In the genomic region with DNA sequence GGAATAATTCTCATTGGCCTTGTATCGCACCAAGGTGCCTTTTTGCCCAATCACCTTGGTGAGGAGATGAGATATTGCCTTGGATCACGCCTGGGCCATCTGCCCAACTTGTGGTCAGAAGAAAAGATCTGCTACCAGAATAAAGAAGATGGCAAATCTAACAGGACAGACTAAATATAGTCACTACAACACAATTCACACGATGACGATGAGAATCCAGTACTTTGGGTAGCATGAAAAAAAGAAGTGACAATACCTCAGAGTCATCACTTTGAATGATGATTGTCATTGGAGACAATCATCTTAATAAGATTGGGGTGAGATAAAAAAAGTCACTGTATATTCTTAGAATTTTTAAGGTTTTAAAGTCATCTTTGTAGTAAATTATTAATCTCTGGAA, we compare ENCODE assay signal across 14 cellular contexts. TPM values are rescaled to one million over a fixed set of nuclear protein-coding genes. Genes with fewer than 3 reads are reported as not detected.
DNase-seq lines count a peak whose midpoint lies in the region; ATAC-seq, FAIRE-seq and TF ChIP-seq lines count a peak whose summit lies in the region.
"Had no signal": no experiment of that assay in that cellular context is flagged by ENCODE, and none has a peak within 500 bp of the region (broad histone marks: within the 10 kb centered on the region; RNA-seq: fewer than 3 reads in every experiment).

No MANE protein-coding gene starts in this region.

- no peaks in the 10 kb centered on the region for H4K20me1 ChIP-seq in GM12878 (ENCODE audit: control insufficient read depth, insufficient read depth)

- no peak overlapping the region for H2AFZ ChIP-seq in GM12878 (ENCODE audit: control insufficient read depth, low read depth, low read length)

- no peak overlapping the region for H3K4me3 Mint-ChIP-seq in activated CD4-positive, alpha-beta T cell treated with anti-CD3 and anti-CD28 coated beads for 36 hours
- H3K4me3 Mint-ChIP-seq: CD4-positive, CD25-positive, alpha-beta regulatory T cell; HFFc6 had no signal

- H3K36me3 Mint-ChIP-seq in activated CD4-positive, alpha-beta T cell treated with anti-CD3 and anti-CD28 coated beads for 36 hours (ENCODE audit: low read depth): no peaks in the 10 kb centered on the region
- H3K36me3 Mint-ChIP-seq: CD4-positive, CD25-positive, alpha-beta regulatory T cell had no signal

- H3K4me3 ChIP-seq in GM12878 (no peak overlapping the region), spleen (no peak overlapping the region)
- H3K4me3 ChIP-seq: BLaER1 had no signal

- H3K9ac ChIP-seq in GM12878 (ENCODE audit: control insufficient read depth, insufficient read depth, low read length): no peak overlapping the region
- H3K9ac ChIP-seq: BLaER1 had no signal

- H3K4me1 ChIP-seq in GM12878 (ENCODE audit: control insufficient read depth, insufficient read depth, low read length) (no peaks in the 10 kb centered on the region; the same call in 1 of the 2 replicates), spleen (no peaks in the 10 kb centered on the region)
- H3K4me1 ChIP-seq: BLaER1 had no signal

- intact Hi-C loops in activated CD4-positive, alpha-beta T cell treated with anti-CD3 and anti-CD28 coated beads for 36 hours (cut with DNase I, micrococcal nuclease): loop anchor here in 1 of 2 experiments (10.0 kb wide), 1 partner anchor 1736 kb away; no protein-coding TSS in a partner anchor
- intact Hi-C loops in GM12878 (cut with micrococcal nuclease; ENCODE audit: unreplicated experiment) (no loop called here), spleen (cut with DNase I; ENCODE audit: low total_unique reads) (no loop called here)

- no peak overlapping the region for H3K4me2 ChIP-seq in GM12878 (ENCODE audit: control insufficient read depth, insufficient read depth)
- H3K4me2 ChIP-seq: BLaER1 had no signal

- in situ Hi-C loops in GM12878 (cut with MboI): no loop called here

- peak; percentile 36 for ATAC-seq in activated CD4-positive, alpha-beta T cell treated with anti-CD3 and anti-CD28 coated beads for 36 hours
- ATAC-seq in GM12878 (peak; percentile 34), HG03469 (IDR thresholded peaks at IDR 0.05; ENCODE audit: unreplicated experiment) (no peak)
- ATAC-seq: HepG2 had no signal

- no peak for FAIRE-seq in GM12878 (lab: Jason Lieb, UNC)
- FAIRE-seq: HepG2, HTR-8/SVneo had no signal

- RAD21 ChIA-PET in GM12878 (lab: Charles Lee; ENCODE audit: unreplicated experiment): interaction anchor here (0.9 to 2.5 kb wide), 9 partner anchors 9 to 210 kb away, joined by 3 to 14 read pairs (median 4); no protein-coding TSS in a partner anchor

- TF ChIP-seq EP300 in GM12878 (IDR thresholded peaks at IDR 0.05; ENCODE audit: borderline replicate concordance in 1 of 2, control insufficient read depth in 1 of 2, low read depth in 2 of 2, low read length in 2 of 2): no peak

- SMC1A ChIA-PET in GM12878 (lab: Charles Lee; ENCODE audit: uncharacterized antibody, unreplicated experiment): interaction anchor here (1.0 to 4.4 kb wide), 8 partner anchors 8 to 1123 kb away, joined by 3 to 36 read pairs (median 4); no protein-coding TSS in a partner anchor

- TF ChIP-seq POLR2A in GM12878 (IDR thresholded peaks at IDR 0.05; ENCODE audit: low read depth, low read length) (no peak), spleen (IDR thresholded peaks at IDR 0.05) (no peak)

- no peak for TF ChIP-seq CTCF in GM12878 (IDR thresholded peaks at IDR 0.05 in 2 of 3, conservative IDR thresholded peaks at IDR 0.05 in 1 of 3; ENCODE audit: control insufficient read depth in 2 of 3, extremely low read depth in 1 of 3, insufficient read depth in 1 of 3, low read depth in 3 of 3, low read length in 3 of 3)
- no peak for TF ChIP-seq CTCF in spleen (IDR thresholded peaks at IDR 0.05 in 8 of 11, conservative IDR thresholded peaks at IDR 0.05 in 3 of 11)

- H3K36me3 ChIP-seq in GM12878 (ENCODE audit: control insufficient read depth in 2 of 2, insufficient read depth in 2 of 2, low read length in 1 of 2): no peaks in the 10 kb centered on the region
- H3K36me3 ChIP-seq in spleen: no peaks in the 10 kb centered on the region
- H3K36me3 ChIP-seq: BLaER1 had no signal

- H3K27me3 Mint-ChIP-seq in activated CD4-positive, alpha-beta T cell treated with anti-CD3 and anti-CD28 coated beads for 36 hours: no peaks in the 10 kb centered on the region
- H3K27me3 Mint-ChIP-seq: CD4-positive, CD25-positive, alpha-beta regulatory T cell had no signal

- no peak for DNase-seq in activated CD4-positive, alpha-beta T cell treated with anti-CD3 and anti-CD28 coated beads for 36 hours
- DNase-seq in activated CD4-positive, alpha-beta T cell treated with anti-CD3 and anti-CD28 coated beads, Interleukin-2, amount 50 U/mL, for 48 hours: no peak
- DNase-seq in GM12878 (ENCODE audit: low read depth, low spot score) (no peak), spleen (no peak), EL (no peak), NCI-H187 (lab: John Stamatoyannopoulos, UW) (no peak)
- DNase-seq: 8988T; CD4-positive, CD25-positive, alpha-beta regulatory T cell; HCEC 1CT; HFFc6 had no signal

- CTCF ChIA-PET in activated CD4-positive, alpha-beta T cell treated with anti-CD3 and anti-CD28 coated beads for 36 hours (lab: Charles Lee): no interaction called here
- CTCF ChIA-PET in GM12878 (lab: Yijun Ruan, JAX): interaction anchor here (1.3 to 4.9 kb wide), 3 partner anchors 9 to 14 kb away, joined by 4 to 31 read pairs (median 15); no protein-coding TSS in a partner anchor

- no peaks in the 10 kb centered on the region for H3K79me2 ChIP-seq in GM12878 (ENCODE audit: control insufficient read depth, insufficient read depth, low read length)

- WGBS in GM12878 (ENCODE audit: insufficient coverage, insufficient replicate concordance, low lambda C conversion rate, missing lambda C conversion rate): 62% methylated on average over 4 of the region's 4 CpGs
- WGBS in spleen, 5 donors: 62 to 83% (median 69%) methylated on average over 4 of the region's 4 CpGs

- TF ChIP-seq RAD21 in GM12878 (IDR thresholded peaks at IDR 0.05; ENCODE audit: insufficient read depth, low read depth, low read length): no peak

- H3K27me3 ChIP-seq in GM12878 (replicated peaks in 1 of 2; ENCODE audit: control insufficient read depth in 2 of 2, insufficient read depth in 2 of 2, low read length in 1 of 2) (no peaks in the 10 kb centered on the region), spleen (replicated peaks in 1 of 7) (peaks cover 0 to 4% (median 0%) of the 10 kb centered on the region in 7 donors)

- H3K27ac ChIP-seq in GM12878 (ENCODE audit: control insufficient read depth, insufficient read depth) (no peak overlapping the region), spleen (peak overlapping the region in 6 of 8 donors; percentile 19 to 83 (median 64))
- H3K27ac ChIP-seq: BLaER1 had no signal

- BruUV-seq in GM12878 (replicated peaks; lab: Mats Ljungman, UMichigan): no TSS peak

- no peaks in the 10 kb centered on the region; the same call in 2 of the 3 replicates for H3K9me3 ChIP-seq in GM12878 (replicated peaks; ENCODE audit: control insufficient read depth, insufficient read depth, low read length)
- H3K9me3 ChIP-seq in spleen: no peaks in the 10 kb centered on the region
- H3K9me3 ChIP-seq: BLaER1 had no signal

- H3K4me1 Mint-ChIP-seq in activated CD4-positive, alpha-beta T cell treated with anti-CD3 and anti-CD28 coated beads for 36 hours: peaks cover 3% of the 10 kb centered on the region
- H3K4me1 Mint-ChIP-seq: CD4-positive, CD25-positive, alpha-beta regulatory T cell had no signal

- H3K27ac Mint-ChIP-seq in activated CD4-positive, alpha-beta T cell treated with anti-CD3 and anti-CD28 coated beads for 36 hours: no peak overlapping the region
- H3K27ac Mint-ChIP-seq: CD4-positive, CD25-positive, alpha-beta regulatory T cell; HFFc6 had no signal

- no peaks in the 10 kb centered on the region for H3K9me3 Mint-ChIP-seq in activated CD4-positive, alpha-beta T cell treated with anti-CD3 and anti-CD28 coated beads for 36 hours (ENCODE audit: low read depth)
- H3K9me3 Mint-ChIP-seq: HFFc6 had no signal

- POLR2A ChIA-PET in activated CD4-positive, alpha-beta T cell treated with anti-CD3 and anti-CD28 coated beads for 36 hours (lab: Charles Lee): no interaction called here
- POLR2A ChIA-PET in GM12878 (lab: Charles Lee): interaction anchor here (1.3 to 2.7 kb wide), 2 partner anchors 13 to 14 kb away, joined by 3 to 8 read pairs; no protein-coding TSS in a partner anchor

TF ChIP-seq in GM12878, 131 proteins besides CTCF, POLR2A, EP300 and RAD21 (continues in another document):
- TF ChIP-seq RCOR1 (conservative IDR thresholded peaks at IDR 0.05; ENCODE audit: low read depth, low read length): no peak
- 0 out of 2 replicates have a peak, but pooled peaks have one; percentile 10 for TF ChIP-seq CREM (IDR thresholded peaks at IDR 0.05; ENCODE audit: low read depth)
- no peak for TF ChIP-seq MYC (IDR thresholded peaks at IDR 0.05; ENCODE audit: insufficient read depth, insufficient read length, insufficient replicate concordance, low read length, severe bottlenecking)
- TF ChIP-seq CREB1 (IDR thresholded peaks at IDR 0.05; ENCODE audit: low read depth): peak; percentile 37; the same call in 1 of the 2 replicates
- no peak for TF ChIP-seq JUNB (IDR thresholded peaks at IDR 0.05)

RNA-seq across cellular contexts. Expression of gene MSL3, which starts 7.3 kb away (rescaled TPM):
- 10 to 100 TPM; 51.6 to 54.2 TPM for total RNA-seq in activated CD4-positive, alpha-beta T cell treated with anti-CD3 and anti-CD28 coated beads for 36 hours
- 187 and 197 TPM in 2 replicates for total RNA-seq in GM12878 (2013; cell fraction: nucleolus; rRNA removed)
- total RNA-seq in GM12878 (2014; rRNA removed): 39.3 and 39.4 TPM in 2 replicates
- total RNA-seq in GM12878 (2014; rRNA removed; fragmentation: Illumina TruSeq; extraction: Trizol): 29.0 and 30.2 TPM in 2 replicates
- 29.0 and 34.2 TPM in 2 replicates for total RNA-seq in GM12878 (2021)
- polyA plus RNA-seq in GM12878 (2011; ENCODE audit: low read depth): 22.4 TPM
- 438 and 577 TPM in 2 replicates for polyA plus RNA-seq in GM12878 (2011; rRNA removed)
- 261 and 306 TPM in 2 replicates for polyA plus RNA-seq in GM12878 (2011; cell fraction: cytosol; rRNA removed)
- 898 and 1,313 TPM in 2 replicates for polyA plus RNA-seq in GM12878 (2011; cell fraction: nucleus; rRNA removed)
- polyA plus RNA-seq in GM12878 (2012): 32.3 and 41.3 TPM in 2 replicates
- polyA plus RNA-seq in GM12878 (2014; fragmentation: Illumina TruSeq; extraction: Trizol): 39.1 and 44.4 TPM in 2 replicates
- 10 to 100 TPM; 28.4 to 42.0 TPM for polyA plus RNA-seq in GM12878 (2014; fragmentation: Nextera tagmentation; extraction: Ambion mirVana)
- 41.0 and 44.9 TPM in 2 replicates for polyA plus RNA-seq in GM12878 (2014; rRNA removed)
- 10 to 100 TPM; 43.8 to 45.0 TPM for polyA plus RNA-seq in GM12878 (2016; fragmentation: Nextera tagmentation; extraction: Ambion mirVana)
- 233 and 254 TPM in 2 replicates for polyA minus RNA-seq in GM12878 (2011; rRNA and poly(A)+ RNA removed)
- 86.2 and 96.9 TPM in 2 replicates for polyA minus RNA-seq in GM12878 (2011; cell fraction: cytosol; rRNA and poly(A)+ RNA removed)
- polyA minus RNA-seq in GM12878 (2011; cell fraction: nucleus; rRNA and poly(A)+ RNA removed): 343 and 358 TPM in 2 replicates
- total RNA-seq in spleen: 100 to 1,000 TPM in 1 of 7 donors, 10 to 100 TPM in 6; 51.5 to 100 (median 64.6) TPM
- polyA plus RNA-seq in spleen: 100 to 1,000 TPM in 1 of 3 donors, 10 to 100 TPM in 2; 57.7 to 120 (median 78.8) TPM
